Comparison of ENCODE assay signal across 8 cellular contexts in the genomic region with DNA sequence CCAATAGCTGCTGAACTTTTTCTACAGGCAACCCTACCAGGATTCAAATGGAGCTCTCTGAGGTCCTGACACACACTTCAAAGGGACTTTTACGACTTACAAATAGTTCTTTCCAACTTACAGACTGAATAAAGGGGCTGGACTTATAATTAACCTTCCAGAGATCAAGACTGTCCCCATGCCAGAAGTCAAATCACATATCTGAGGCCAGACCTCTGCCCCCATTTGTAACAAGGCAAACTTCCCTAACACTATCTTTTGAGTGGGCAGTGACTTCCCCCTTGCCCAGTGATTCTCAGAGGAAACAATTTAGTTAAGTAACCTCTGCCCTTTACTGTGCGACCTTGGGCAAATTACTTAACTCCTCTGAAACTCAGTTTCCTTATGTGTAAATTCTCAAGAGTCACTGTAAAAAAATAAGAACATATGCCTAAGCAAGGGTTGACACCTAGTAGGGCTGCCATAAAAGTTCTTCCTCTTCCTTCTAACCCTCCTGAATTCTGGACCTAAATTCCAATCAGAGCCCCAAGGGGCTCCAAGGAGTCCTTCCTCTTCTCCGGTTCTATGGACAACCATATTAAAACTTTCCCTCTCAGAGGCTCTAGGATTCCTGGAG. TPM values are rescaled to one million over a fixed set of nuclear protein-coding genes. Genes with fewer than 3 reads are reported as not detected.
DNase-seq lines count a peak whose midpoint lies in the region; ATAC-seq, FAIRE-seq and TF ChIP-seq lines count a peak whose summit lies in the region.

No MANE protein-coding gene starts in this region.

- peak; percentile 42 for FAIRE-seq in G401.6 (lab: Jason Lieb, UNC)

- ATAC-seq in upper lobe of right lung (peak; percentile 25), HG03135 (IDR thresholded peaks at IDR 0.05; ENCODE audit: unreplicated experiment) (no peak)

- peaks cover 0 to 2% (median 0%) of the 10 kb centered on the region in 5 experiments for H3K9me3 Mint-ChIP-seq in brain

- H3K9me3 ChIP-seq in upper lobe of right lung = no peaks in the 10 kb centered on the region

- intact Hi-C loops in upper lobe of right lung (cut with DNase I) = no loop called here

- H3K4me1 Mint-ChIP-seq in brain = peaks cover 55% of the 10 kb centered on the region

- peak overlapping the region; percentile 90 to 100 (median 92) for H3K27ac Mint-ChIP-seq in brain

- DNase-seq in NB4 (ENCODE audit: low read depth) (peak; percentile 65), lung microvascular endothelial cell (ENCODE audit: low read depth in 2 of 2) (peak; percentile 40 to 56), upper lobe of right lung (no peak), NCI-H146 treated with DMSO at 0.1 percent for 48 hours (lab: John Stamatoyannopoulos, UW; ENCODE audit: unreplicated experiment) (no peak), H4 (ENCODE audit: low spot score) (no peak)

- H3K4me1 ChIP-seq in upper lobe of right lung = peaks cover 47% of the 10 kb centered on the region

- peaks cover 19% of the 10 kb centered on the region for H3K36me3 Mint-ChIP-seq in brain

- no peaks in the 10 kb centered on the region for H3K36me3 ChIP-seq in upper lobe of right lung

- peak overlapping the region; percentile 86 for H3K4me3 ChIP-seq in NB4 (ENCODE audit: low read depth, low read length)
- peak overlapping the region; percentile 74 for H3K4me3 ChIP-seq in upper lobe of right lung

- peak overlapping the region; percentile 87 to 99 (median 97) for H3K4me3 Mint-ChIP-seq in brain

- peak overlapping the region; percentile 98 for H3K27ac ChIP-seq in upper lobe of right lung

- H3K27me3 ChIP-seq in upper lobe of right lung = no peaks in the 10 kb centered on the region

- H3K27me3 Mint-ChIP-seq in brain = peaks cover 3% of the 10 kb centered on the region

- TF ChIP-seq CTCF in NB4 (IDR thresholded peaks at IDR 0.05; ENCODE audit: low read depth, low read length) (no peak), brain (conservative IDR thresholded peaks at IDR 0.05) (no peak), upper lobe of right lung (IDR thresholded peaks at IDR 0.05) (no peak)

- no peak for TF ChIP-seq POLR2A in NB4 (IDR thresholded peaks at IDR 0.05; ENCODE audit: extremely low read depth, insufficient read length)

RNA-seq across cellular contexts. Expression of a gene that starts 1.3 kb away (rescaled TPM):
- polyA plus RNA-seq in brain (ENCODE audit: insufficient read depth, low read depth, low replicate concordance) = 98.5 TPM
- 31.8 and 34.7 TPM in 2 replicates for total RNA-seq in lung microvascular endothelial cell
- 156 TPM for total RNA-seq in upper lobe of right lung
- 7.9 and 9.5 TPM in 2 replicates for total RNA-seq in H4 (2014; rRNA removed; shearing (Covaris generic))

Comparison
In these comparisons a context has a peak if more than half of its experiments do, and no peak if none do; other contexts are left out.
1. DNase-seq: peak in NB4 (single experiment) and lung microvascular endothelial cell (2 of 2); none in upper lobe of right lung (single experiment), NCI-H146 treated with DMSO at 0.1 percent for 48 hours (single experiment) and H4 (single experiment).